Comparison of ENCODE assay signal across 9 cellular contexts in the genomic region with DNA sequence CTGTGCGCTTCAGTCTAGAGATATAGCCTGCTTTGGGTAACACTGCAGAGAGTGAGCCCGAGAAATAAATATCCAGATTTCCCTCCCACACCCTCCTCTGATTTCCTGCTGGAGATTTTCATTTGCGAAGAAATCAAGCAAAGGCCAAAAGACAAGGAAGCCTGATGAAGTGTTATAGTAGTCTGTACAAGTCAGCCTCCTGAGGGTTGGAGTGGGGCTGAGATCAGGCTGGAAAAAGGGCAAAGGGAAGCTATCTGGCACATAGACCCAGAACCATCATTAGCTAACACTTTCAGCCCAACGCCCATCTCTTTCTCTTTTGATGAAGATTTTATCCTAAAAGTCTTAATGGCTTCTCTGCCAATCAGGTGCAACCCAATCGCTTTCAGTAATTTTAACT.
"Had no signal": no experiment of that assay in that cellular context is flagged by ENCODE, and none has a peak within 500 bp of the region (broad histone marks: within the 10 kb centered on the region; RNA-seq: fewer than 3 reads in every experiment).

No MANE protein-coding gene starts in this region.

- DNase-seq: GM23248, GOT3, H7, H9, HCEC 1CT, HFFc6 had no signal

- H3K9ac ChIP-seq: GM23248 had no signal

- H3K27ac ChIP-seq: GM23248 had no signal

- H3K4me3 ChIP-seq: GM23248, GM23338, HAP-1 had no signal

- H3K36me3 ChIP-seq: HAP-1 had no signal

- H3K9me3 ChIP-seq: HAP-1 had no signal

- ATAC-seq: GM23338, HCT116 had no signal
